In genomic region chr16:66979011-66979717, GRCh38 we compare ENCODE assay signal across 16 cellular contexts. TPM values are rescaled to one million over a fixed set of nuclear protein-coding genes. Genes with fewer than 3 reads are reported as not detected.
DNase-seq lines count a peak whose midpoint lies in the region; ATAC-seq and TF ChIP-seq lines count a peak whose summit lies in the region.
"Had no signal": no experiment of that assay in that cellular context is flagged by ENCODE, and none has a peak within 500 bp of the region (broad histone marks: within the 10 kb centered on the region; RNA-seq: fewer than 3 reads in every experiment).

No MANE protein-coding gene starts in this region.

- no peak overlapping the region for H2BK15ac ChIP-seq in mesendoderm (replicated peaks; ENCODE audit: low read depth)

- no peak overlapping the region for H2AK5ac ChIP-seq in mesendoderm (ENCODE audit: low read length)

- H2BK120ac ChIP-seq in mesendoderm (ENCODE audit: low read depth, low read length): no peak overlapping the region

- H3K23ac ChIP-seq in mesendoderm (ENCODE audit: low read length): no peak overlapping the region

- H3K4me3 ChIP-seq in lung (no peak overlapping the region), mesendoderm (ENCODE audit: low read length) (no peak overlapping the region)
- H3K4me3 ChIP-seq: stomach had no signal

- H3K79me1 ChIP-seq in mesendoderm (ENCODE audit: low read length): no peaks in the 10 kb centered on the region

- WGBS in lung, 2 donors: 55 to 66% methylated on average over 15 to 16 of the region's 16 CpGs
- no CpG with 5 or more reads among the region's 16 CpGs for WGBS in mesendoderm (ENCODE audit: extremely low coverage, insufficient coverage, low lambda C conversion rate)

- H3K4me1 Mint-ChIP-seq in activated T-helper 1 cell treated with anti-CD3 and anti-CD28 coated beads, Interleukin-12 subunit alpha, Interleukin-12 subunit beta, Interleukin-2, Interleukin-4 antibody, amounts not matched to agents 30 ng/mL and 10 ng/mL and 1 ng/mL, durations not matched to agents 14 hours and 24 hours and 36 hours (ENCODE audit: low read depth): peaks cover 68% of the 10 kb centered on the region

- DNase-seq in EH (ENCODE audit: low read depth) (peak; percentile 27), lung (ENCODE audit: low spot score) (peak; percentile 47), mesendoderm (no peak)
- no peak for DNase-seq in activated T-helper 1 cell treated with anti-CD3 and anti-CD28 coated beads, Interleukin-12 subunit alpha, Interleukin-12 subunit beta, Interleukin-2, Interleukin-4 antibody, amounts not matched to agents 30 ng/mL and 10 ng/mL and 1 ng/mL, durations not matched to agents 14 hours and 24 hours and 36 hours (ENCODE audit: low spot score)
- no peak for DNase-seq in activated CD8-positive, alpha-beta memory T cell treated with anti-CD3 and anti-CD28 coated beads, Interleukin-2, amount 50 U/mL, for 4 hours
- DNase-seq: activated gamma-delta T cell; COR-L47; H9; kidney; NCI-H510A; stimulated activated CD4-positive, alpha-beta T cell treated with anti-CD3 and anti-CD28 coated beads, Interleukin-1b, Interleukin-23, amount 100 ng/mL, for 48 hours; stomach had no signal

- H3K79me2 ChIP-seq in mesendoderm (ENCODE audit: control insufficient read depth, insufficient read depth, low read length): no peaks in the 10 kb centered on the region

- no peak for TF ChIP-seq CTCF in lung (IDR thresholded peaks at IDR 0.05; ENCODE audit: control extremely low read depth, extremely low read depth)

- H4K5ac ChIP-seq in mesendoderm (ENCODE audit: low read length): no peak overlapping the region

- H3K27ac ChIP-seq in lung (ENCODE audit: low read depth in 1 of 2, low read length in 1 of 2) (peak overlapping the region in 1 of 2 donors; percentile 11), mesendoderm (ENCODE audit: low read depth, low read length) (no peak overlapping the region)
- H3K27ac ChIP-seq: RWPE1, VCaP had no signal

- no peaks in the 10 kb centered on the region for H3K27me3 Mint-ChIP-seq in activated T-helper 1 cell treated with anti-CD3 and anti-CD28 coated beads, Interleukin-12 subunit alpha, Interleukin-12 subunit beta, Interleukin-2, Interleukin-4 antibody, amounts not matched to agents 30 ng/mL and 10 ng/mL and 1 ng/mL, durations not matched to agents 14 hours and 24 hours and 36 hours (ENCODE audit: insufficient read depth)

- no peak overlapping the region for H3K4me2 ChIP-seq in mesendoderm (ENCODE audit: low read length)

- H4K8ac ChIP-seq in mesendoderm (ENCODE audit: low read depth, low read length): no peak overlapping the region

- no peak overlapping the region for H3K4ac ChIP-seq in mesendoderm (ENCODE audit: low read depth, low read length)

- no peak overlapping the region for H2BK5ac ChIP-seq in mesendoderm (ENCODE audit: low read length)

- no peaks in the 10 kb centered on the region for H3K27me3 ChIP-seq in lung (ENCODE audit: control insufficient read depth, insufficient read depth)
- no peaks in the 10 kb centered on the region for H3K27me3 ChIP-seq in mesendoderm (ENCODE audit: insufficient read depth, low read length, poor library complexity)

- no peak overlapping the region for H3K4me3 Mint-ChIP-seq in activated T-helper 1 cell treated with anti-CD3 and anti-CD28 coated beads, Interleukin-12 subunit alpha, Interleukin-12 subunit beta, Interleukin-2, Interleukin-4 antibody, amounts not matched to agents 30 ng/mL and 10 ng/mL and 1 ng/mL, durations not matched to agents 14 hours and 24 hours and 36 hours
- H3K4me3 Mint-ChIP-seq: H9 had no signal

- H3K4me1 ChIP-seq in lung (ENCODE audit: control insufficient read depth in 2 of 2, insufficient read depth in 2 of 2, low read length in 2 of 2) (peaks cover 0 to 5% of the 10 kb centered on the region in 2 donors), mesendoderm (ENCODE audit: control insufficient read depth, low read depth, low read length) (no peaks in the 10 kb centered on the region)

- peak overlapping the region; percentile 18 for H3K27ac Mint-ChIP-seq in activated T-helper 1 cell treated with anti-CD3 and anti-CD28 coated beads, Interleukin-12 subunit alpha, Interleukin-12 subunit beta, Interleukin-2, Interleukin-4 antibody, amounts not matched to agents 30 ng/mL and 10 ng/mL and 1 ng/mL, durations not matched to agents 14 hours and 24 hours and 36 hours

- H3K36me3 Mint-ChIP-seq in activated T-helper 1 cell treated with anti-CD3 and anti-CD28 coated beads, Interleukin-12 subunit alpha, Interleukin-12 subunit beta, Interleukin-2, Interleukin-4 antibody, amounts not matched to agents 30 ng/mL and 10 ng/mL and 1 ng/mL, durations not matched to agents 14 hours and 24 hours and 36 hours (ENCODE audit: low read depth): peaks cover 1% of the 10 kb centered on the region

- intact Hi-C loops in activated T-helper 1 cell treated with anti-CD3 and anti-CD28 coated beads, Interleukin-12 subunit alpha, Interleukin-12 subunit beta, Interleukin-2, Interleukin-4 antibody, amounts not matched to agents 30 ng/mL and 10 ng/mL and 1 ng/mL, durations not matched to agents 14 hours and 24 hours and 36 hours (cut with micrococcal nuclease): no loop called here

- no peak overlapping the region for H3K9ac ChIP-seq in mesendoderm (ENCODE audit: low read length)

- H3K9me3 Mint-ChIP-seq in activated T-helper 1 cell treated with anti-CD3 and anti-CD28 coated beads, Interleukin-12 subunit alpha, Interleukin-12 subunit beta, Interleukin-2, Interleukin-4 antibody, amounts not matched to agents 30 ng/mL and 10 ng/mL and 1 ng/mL, durations not matched to agents 14 hours and 24 hours and 36 hours: no peaks in the 10 kb centered on the region
- H3K9me3 Mint-ChIP-seq: H9 had no signal

- H3K36me3 ChIP-seq in lung (ENCODE audit: control insufficient read depth in 2 of 2, insufficient read depth in 2 of 2, low read length in 2 of 2) (no peaks in the 10 kb centered on the region), mesendoderm (ENCODE audit: control insufficient read depth, insufficient read depth, low read length) (no peaks in the 10 kb centered on the region)
- H3K36me3 ChIP-seq: stomach had no signal

- H3K18ac ChIP-seq in mesendoderm (ENCODE audit: low read length): no peak overlapping the region

- no peak overlapping the region for H3K56ac ChIP-seq in mesendoderm (ENCODE audit: low read length)

- ATAC-seq in lung (ENCODE audit: insufficient read depth, low FRiP score) (peak; percentile 78), HG03460 (IDR thresholded peaks at IDR 0.05; ENCODE audit: unreplicated experiment) (no peak)

- no peaks in the 10 kb centered on the region for H3K9me3 ChIP-seq in lung (ENCODE audit: control insufficient read depth in 2 of 2, insufficient read depth in 1 of 2, low read length in 1 of 2)
- H3K9me3 ChIP-seq: stomach had no signal

RNA-seq across cellular contexts. Expression of gene CES4A, which starts 9.2 kb away (rescaled TPM):
- total RNA-seq in activated T-helper 1 cell treated with anti-CD3 and anti-CD28 coated beads, Interleukin-12 subunit alpha, Interleukin-12 subunit beta, Interleukin-2, Interleukin-4 antibody, amounts not matched to agents 30 ng/mL and 10 ng/mL and 1 ng/mL, durations not matched to agents 14 hours and 24 hours and 36 hours: 33.2 and 34.2 TPM in 2 replicates
- total RNA-seq in lung: 10 to 100 TPM; 10.5 to 29.8 TPM
- 10 to 100 TPM in 1 of 2 donors, 1 to 10 TPM in 1; 8.0 to 16.7 TPM for polyA plus RNA-seq in lung
- 0.31 TPM for polyA plus RNA-seq in mesendoderm (2013, experiment 1 of 2)
- 0.25 TPM for polyA plus RNA-seq in mesendoderm (2013, experiment 2 of 2)
- total RNA-seq: M059J had no signal

RNA-seq across cellular contexts. Expression of gene CES3, which starts 18.1 kb away (rescaled TPM):
- 5.6 and 7.3 TPM in 2 replicates for total RNA-seq in activated T-helper 1 cell treated with anti-CD3 and anti-CD28 coated beads, Interleukin-12 subunit alpha, Interleukin-12 subunit beta, Interleukin-2, Interleukin-4 antibody, amounts not matched to agents 30 ng/mL and 10 ng/mL and 1 ng/mL, durations not matched to agents 14 hours and 24 hours and 36 hours
- total RNA-seq in lung: 1 to 10 TPM in 1 of 2 donors, under 1 TPM in 1; 0.57 to 2.6 TPM
- under 1 TPM; 0.85 to 0.96 TPM for polyA plus RNA-seq in lung
- polyA plus RNA-seq in mesendoderm (2013, experiment 1 of 2): 0.46 TPM
- polyA plus RNA-seq in mesendoderm (2013, experiment 2 of 2): 0.42 TPM

RNA-seq across cellular contexts. Expression of gene CES2, which starts 43.8 kb away (rescaled TPM):
- total RNA-seq in activated T-helper 1 cell treated with anti-CD3 and anti-CD28 coated beads, Interleukin-12 subunit alpha, Interleukin-12 subunit beta, Interleukin-2, Interleukin-4 antibody, amounts not matched to agents 30 ng/mL and 10 ng/mL and 1 ng/mL, durations not matched to agents 14 hours and 24 hours and 36 hours: 34.3 and 36.6 TPM in 2 replicates
- total RNA-seq in lung: 10 to 100 TPM; 24.6 to 51.0 TPM
- 10 to 100 TPM; 26.0 to 26.3 TPM for polyA plus RNA-seq in lung
- 7.7 TPM for polyA plus RNA-seq in mesendoderm (2013, experiment 1 of 2)
- 7.8 TPM for polyA plus RNA-seq in mesendoderm (2013, experiment 2 of 2)

RNA-seq across cellular contexts. Expression of gene CIAO2B, which starts 45.0 kb away (rescaled TPM):
- 162 and 164 TPM in 2 replicates for total RNA-seq in activated T-helper 1 cell treated with anti-CD3 and anti-CD28 coated beads, Interleukin-12 subunit alpha, Interleukin-12 subunit beta, Interleukin-2, Interleukin-4 antibody, amounts not matched to agents 30 ng/mL and 10 ng/mL and 1 ng/mL, durations not matched to agents 14 hours and 24 hours and 36 hours
- total RNA-seq in lung: 10 to 100 TPM; 48.8 to 79.7 TPM
- 100 to 1,000 TPM; 238 to 257 TPM for polyA plus RNA-seq in lung
- 80.8 TPM for polyA plus RNA-seq in mesendoderm (2013, experiment 1 of 2)
- polyA plus RNA-seq in mesendoderm (2013, experiment 2 of 2): 79.9 TPM

RNA-seq across cellular contexts. Expression of gene CBFB, which starts 49.8 kb away (rescaled TPM):
- 171 and 175 TPM in 2 replicates for total RNA-seq in activated T-helper 1 cell treated with anti-CD3 and anti-CD28 coated beads, Interleukin-12 subunit alpha, Interleukin-12 subunit beta, Interleukin-2, Interleukin-4 antibody, amounts not matched to agents 30 ng/mL and 10 ng/mL and 1 ng/mL, durations not matched to agents 14 hours and 24 hours and 36 hours
- total RNA-seq in lung: 10 to 100 TPM; 47.6 to 59.4 TPM
- 10 to 100 TPM; 23.3 to 29.6 TPM for polyA plus RNA-seq in lung
- polyA plus RNA-seq in mesendoderm (2013, experiment 1 of 2): 35.4 TPM
- polyA plus RNA-seq in mesendoderm (2013, experiment 2 of 2): 45.8 TPM

Comparison
In these comparisons a context has a peak if more than half of its experiments do, and no peak if none do; other contexts are left out.
1. DNase-seq: peak in EH (single experiment) and lung (single experiment); none in activated T-helper 1 cell treated with anti-CD3 and anti-CD28 coated beads, Interleukin-12 subunit alpha, Interleukin-12 subunit beta, Interleukin-2, Interleukin-4 antibody, amounts not matched to agents 30 ng/mL and 10 ng/mL and 1 ng/mL, durations not matched to agents 14 hours and 24 hours and 36 hours (single experiment), activated CD8-positive, alpha-beta memory T cell treated with anti-CD3 and anti-CD28 coated beads, Interleukin-2, amount 50 U/mL, for 4 hours (single experiment) and mesendoderm (single experiment).